35 cellular contexts compared by ENCODE assay signal in genomic region chr11:27162237-27162636, GRCh38.
"Had no signal": no experiment of that assay in that cellular context is flagged by ENCODE, and none has a peak within 500 bp of the region (broad histone marks: within the 10 kb centered on the region; RNA-seq: fewer than 3 reads in every experiment).

No MANE protein-coding gene starts in this region.

- H3K27ac Mint-ChIP-seq: activated B cell treated with CpG ODN at 0.5 μM for 24 hours; activated CD4-positive, alpha-beta memory T cell treated with anti-CD3 and anti-CD28 coated beads for 36 hours; activated CD4-positive, alpha-beta T cell treated with anti-CD3 and anti-CD28 coated beads for 36 hours; activated CD4-positive, alpha-beta T cell treated with anti-CD3 and anti-CD28 coated beads, Interleukin-2, amount 10 ng/mL, durations not matched to agents 24 days and 14 days; activated CD8-positive, alpha-beta memory T cell treated with anti-CD3 and anti-CD28 coated beads, Interleukin-2, amount 10 ng/mL, durations not matched to agents 7 days and 5 days; activated CD8-positive, alpha-beta T cell treated with anti-CD3 and anti-CD28 coated beads, Interleukin-2, amount 10 ng/mL, durations not matched to agents 7 days and 5 days; activated naive CD4-positive, alpha-beta T cell treated with anti-CD3 and anti-CD28 coated beads for 36 hours; activated naive CD4-positive, alpha-beta T cell treated with anti-CD3 and anti-CD28 coated beads, Interleukin-2, amount 50 U/mL, for 24 hours; activated naive CD8-positive, alpha-beta T cell treated with anti-CD3 and anti-CD28 coated beads for 36 hours; activated naive CD8-positive, alpha-beta T cell treated with anti-CD3 and anti-CD28 coated beads, Interleukin-2, amount 50 U/mL, for 24 hours; activated T-helper 1 cell treated with anti-CD3 and anti-CD28 coated beads, Interleukin-12 subunit alpha, Interleukin-12 subunit beta, Interleukin-2, Interleukin-4 antibody, amounts not matched to agents 30 ng/mL and 10 ng/mL and 1 ng/mL, durations not matched to agents 14 hours and 24 hours and 36 hours; activated T-helper 2 cell treated with anti-CD3 and anti-CD28 coated beads, Interferon-gamma antibody, Interleukin-2, Interleukin-4, amounts not matched to agents 10 μg/mL and 5 μg/mL and 100 μg/mL, durations not matched to agents 14 hours and 24 hours and 36 hours; brain; T-helper 17 cell; T-helper 2 cell treated with Interferon-gamma antibody and Interleukin-4, amounts not matched to agents 5 μg/mL and 100 μg/mL, for 36 hours had no signal

- H3K9me3 ChIP-seq: adrenal gland, breast epithelium, colonic mucosa had no signal

- H3K36me3 Mint-ChIP-seq: activated CD4-positive, alpha-beta memory T cell treated with anti-CD3 and anti-CD28 coated beads for 36 hours; activated CD8-positive, alpha-beta memory T cell treated with anti-CD3 and anti-CD28 coated beads, Interleukin-2, amount 10 ng/mL, durations not matched to agents 7 days and 5 days; activated naive CD4-positive, alpha-beta T cell treated with anti-CD3 and anti-CD28 coated beads, Interleukin-2, amount 50 U/mL, for 24 hours; activated naive CD8-positive, alpha-beta T cell treated with anti-CD3 and anti-CD28 coated beads for 36 hours; brain had no signal

- DNase-seq: activated B cell treated with CpG ODN at 0.5 μM for 24 hours; activated CD4-positive, alpha-beta memory T cell treated with anti-CD3 and anti-CD28 coated beads for 36 hours; activated CD4-positive, alpha-beta T cell treated with anti-CD3 and anti-CD28 coated beads for 36 hours; activated CD4-positive, alpha-beta T cell treated with anti-CD3 and anti-CD28 coated beads, Interleukin-2, amount 10 ng/mL, durations not matched to agents 24 days and 14 days; activated CD8-positive, alpha-beta memory T cell treated with anti-CD3 and anti-CD28 coated beads, Interleukin-2, amount 10 ng/mL, durations not matched to agents 7 days and 5 days; activated CD8-positive, alpha-beta memory T cell treated with anti-CD3 and anti-CD28 coated beads, Interleukin-2, amount 50 U/mL, for 4 hours; activated CD8-positive, alpha-beta T cell treated with anti-CD3 and anti-CD28 coated beads, Interleukin-2, amount 10 ng/mL, durations not matched to agents 7 days and 5 days; activated effector memory CD4-positive, alpha-beta T cell treated with anti-CD3 and anti-CD28 coated beads, Interleukin-2, amount 50 U/mL, for 16 hours; activated naive CD4-positive, alpha-beta T cell treated with anti-CD3 and anti-CD28 coated beads for 36 hours; activated naive CD8-positive, alpha-beta T cell treated with anti-CD3 and anti-CD28 coated beads for 36 hours; activated naive CD8-positive, alpha-beta T cell treated with anti-CD3 and anti-CD28 coated beads, Interleukin-2, amount 50 U/mL, for 24 hours; activated T-cell treated with anti-CD3 and anti-CD28 coated beads, Interleukin-2, amount 50 U/mL, for 1 hour; activated T-cell treated with anti-CD3 and anti-CD28 coated beads, Interleukin-2, amount 50 U/mL, for 48 hours; adrenal gland; amygdala; aorta; central memory CD4-positive, alpha-beta T cell; cerebellar nuclear complex; colonic mucosa; effector CD8-positive, alpha-beta T cell; foreskin fibroblast; head of caudate nucleus; T-helper 1 cell; T-helper 17 cell; T1000; WERI-Rb-1 had no signal

- H3K9me3 Mint-ChIP-seq: activated B cell treated with CpG ODN at 0.5 μM for 24 hours; activated CD4-positive, alpha-beta memory T cell treated with anti-CD3 and anti-CD28 coated beads for 36 hours; activated CD4-positive, alpha-beta T cell treated with anti-CD3 and anti-CD28 coated beads, Interleukin-2, amount 10 ng/mL, durations not matched to agents 24 days and 14 days; activated naive CD4-positive, alpha-beta T cell treated with anti-CD3 and anti-CD28 coated beads for 36 hours; activated naive CD4-positive, alpha-beta T cell treated with anti-CD3 and anti-CD28 coated beads, Interleukin-2, amount 50 U/mL, for 24 hours; activated naive CD8-positive, alpha-beta T cell treated with anti-CD3 and anti-CD28 coated beads for 36 hours; activated naive CD8-positive, alpha-beta T cell treated with anti-CD3 and anti-CD28 coated beads, Interleukin-2, amount 50 U/mL, for 24 hours; activated T-helper 1 cell treated with anti-CD3 and anti-CD28 coated beads, Interleukin-12 subunit alpha, Interleukin-12 subunit beta, Interleukin-2, Interleukin-4 antibody, amounts not matched to agents 30 ng/mL and 10 ng/mL and 1 ng/mL, durations not matched to agents 14 hours and 24 hours and 36 hours; activated T-helper 2 cell treated with anti-CD3 and anti-CD28 coated beads, Interferon-gamma antibody, Interleukin-2, Interleukin-4, amounts not matched to agents 10 μg/mL and 5 μg/mL and 100 μg/mL, durations not matched to agents 14 hours and 24 hours and 36 hours; T-helper 2 cell treated with Interferon-gamma antibody and Interleukin-4, amounts not matched to agents 5 μg/mL and 100 μg/mL, for 36 hours had no signal

- H3K4me3 ChIP-seq: adrenal gland, breast epithelium, cardiac muscle cell, colonic mucosa had no signal

- H3K27me3 Mint-ChIP-seq: activated CD4-positive, alpha-beta memory T cell treated with anti-CD3 and anti-CD28 coated beads for 36 hours; activated CD4-positive, alpha-beta T cell treated with anti-CD3 and anti-CD28 coated beads, Interleukin-2, amount 10 ng/mL, durations not matched to agents 24 days and 14 days; activated CD8-positive, alpha-beta memory T cell treated with anti-CD3 and anti-CD28 coated beads, Interleukin-2, amount 10 ng/mL, durations not matched to agents 7 days and 5 days had no signal

- ATAC-seq: activated CD4-positive, alpha-beta T cell treated with anti-CD3 and anti-CD28 coated beads for 36 hours; activated CD4-positive, CD25-positive, alpha-beta regulatory T cell treated with anti-CD3 and anti-CD28 coated beads, Interleukin-2, amount 50 U/mL, for 24 hours; activated CD8-positive, alpha-beta memory T cell treated with anti-CD3 and anti-CD28 coated beads, Interleukin-2, amount 10 ng/mL, durations not matched to agents 7 days and 5 days; activated CD8-positive, alpha-beta T cell treated with anti-CD3 and anti-CD28 coated beads, Interleukin-2, amount 10 ng/mL, durations not matched to agents 7 days and 5 days; esophagus mucosa; T-helper 17 cell had no signal

- H3K27ac ChIP-seq: adrenal gland, breast epithelium, cardiac muscle cell, colonic mucosa, WERI-Rb-1 had no signal

- H3K4me1 ChIP-seq: adrenal gland, breast epithelium, colonic mucosa had no signal

- H3K4me1 Mint-ChIP-seq: activated B cell treated with CpG ODN at 0.5 μM for 24 hours; activated CD4-positive, alpha-beta T cell treated with anti-CD3 and anti-CD28 coated beads for 36 hours; activated CD4-positive, alpha-beta T cell treated with anti-CD3 and anti-CD28 coated beads, Interleukin-2, amount 10 ng/mL, durations not matched to agents 24 days and 14 days; activated CD8-positive, alpha-beta memory T cell treated with anti-CD3 and anti-CD28 coated beads, Interleukin-2, amount 10 ng/mL, durations not matched to agents 7 days and 5 days; activated naive CD4-positive, alpha-beta T cell treated with anti-CD3 and anti-CD28 coated beads, Interleukin-2, amount 50 U/mL, for 24 hours; activated naive CD8-positive, alpha-beta T cell treated with anti-CD3 and anti-CD28 coated beads for 36 hours; activated naive CD8-positive, alpha-beta T cell treated with anti-CD3 and anti-CD28 coated beads, Interleukin-2, amount 50 U/mL, for 24 hours had no signal

- H3K4me3 Mint-ChIP-seq: activated B cell treated with CpG ODN at 0.5 μM for 24 hours; activated CD4-positive, alpha-beta memory T cell treated with anti-CD3 and anti-CD28 coated beads for 36 hours; activated CD4-positive, alpha-beta T cell treated with anti-CD3 and anti-CD28 coated beads for 36 hours; activated CD4-positive, alpha-beta T cell treated with anti-CD3 and anti-CD28 coated beads, Interleukin-2, amount 10 ng/mL, durations not matched to agents 24 days and 14 days; activated CD8-positive, alpha-beta memory T cell treated with anti-CD3 and anti-CD28 coated beads, Interleukin-2, amount 10 ng/mL, durations not matched to agents 7 days and 5 days; activated CD8-positive, alpha-beta T cell treated with anti-CD3 and anti-CD28 coated beads, Interleukin-2, amount 10 ng/mL, durations not matched to agents 7 days and 5 days; activated naive CD4-positive, alpha-beta T cell treated with anti-CD3 and anti-CD28 coated beads for 36 hours; activated naive CD4-positive, alpha-beta T cell treated with anti-CD3 and anti-CD28 coated beads, Interleukin-2, amount 50 U/mL, for 24 hours; activated naive CD8-positive, alpha-beta T cell treated with anti-CD3 and anti-CD28 coated beads for 36 hours; activated naive CD8-positive, alpha-beta T cell treated with anti-CD3 and anti-CD28 coated beads, Interleukin-2, amount 50 U/mL, for 24 hours; activated T-helper 1 cell treated with anti-CD3 and anti-CD28 coated beads, Interleukin-12 subunit alpha, Interleukin-12 subunit beta, Interleukin-2, Interleukin-4 antibody, amounts not matched to agents 30 ng/mL and 10 ng/mL and 1 ng/mL, durations not matched to agents 14 hours and 24 hours and 36 hours; brain; T-helper 17 cell; T-helper 2 cell treated with Interferon-gamma antibody and Interleukin-4, amounts not matched to agents 5 μg/mL and 100 μg/mL, for 36 hours had no signal

- H3K27me3 ChIP-seq: adrenal gland, breast epithelium, cardiac muscle cell, colonic mucosa had no signal

- H3K36me3 ChIP-seq: adrenal gland, breast epithelium, cardiac muscle cell, colonic mucosa, WERI-Rb-1 had no signal
